ENCODE assay signal across 14 cellular contexts in genomic region chr3:128397484-128397883, GRCh38.
DNase-seq lines count a peak whose midpoint lies in the region; ATAC-seq and TF ChIP-seq lines count a peak whose summit lies in the region.
"Had no signal": no experiment of that assay in that cellular context is flagged by ENCODE, and none has a peak within 500 bp of the region (broad histone marks: within the 10 kb centered on the region; RNA-seq: fewer than 3 reads in every experiment).

No MANE protein-coding gene starts in this region.

- H3K36me3 ChIP-seq in neuronal stem cell (replicated peaks in 1 of 2; ENCODE audit: control insufficient read depth in 2 of 2, insufficient read depth in 2 of 2, low read length in 2 of 2) = no peaks in the 10 kb centered on the region
- no peaks in the 10 kb centered on the region for H3K36me3 ChIP-seq in vagina
- H3K36me3 ChIP-seq: BLaER1, HAP-1 had no signal

- no peak for ATAC-seq in right cardiac atrium
- ATAC-seq in effector memory CD8-positive, alpha-beta T cell (replicated peaks) = no peak
- no peak for ATAC-seq in activated T-helper 17 cell treated with anti-CD3 and anti-CD28 coated beads, Interleukin-2, amount 50 U/mL, for 72 hours (replicated peaks)
- ATAC-seq: GM12878 had no signal

- H2BK15ac ChIP-seq in neuronal stem cell (ENCODE audit: low read length) = peak overlapping the region; percentile 13

- no peak for TF ChIP-seq CTCF in HFFc6 (IDR thresholded peaks at IDR 0.05)
- TF ChIP-seq CTCF in vagina (IDR thresholded peaks at IDR 0.05) = no peak

- H3K4me1 Mint-ChIP-seq in effector memory CD8-positive, alpha-beta T cell (ENCODE audit: low read depth in 2 of 2) = peaks cover 0 to 1% of the 10 kb centered on the region in 2 donors
- H3K4me1 Mint-ChIP-seq in HFFc6 (ENCODE audit: low read depth) = peaks cover 5% of the 10 kb centered on the region; the same call in 1 of the 2 replicates
- H3K4me1 Mint-ChIP-seq in activated T-helper 17 cell treated with anti-CD3 and anti-CD28 coated beads, Interleukin-2, amount 50 U/mL, for 72 hours = no peaks in the 10 kb centered on the region
- H3K4me1 Mint-ChIP-seq: CD4-positive, alpha-beta memory T cell had no signal

- H2AK5ac ChIP-seq in neuronal stem cell (ENCODE audit: low read depth, low read length) = no peak overlapping the region

- peaks cover 13% of the 10 kb centered on the region for H3K4me1 ChIP-seq in right cardiac atrium (ENCODE audit: control insufficient read depth, insufficient read depth, low read length)
- H3K4me1 ChIP-seq in neuronal stem cell (ENCODE audit: control insufficient read depth in 2 of 2, insufficient read depth in 1 of 2, low read depth in 1 of 2, low read length in 2 of 2) = peaks cover 24 to 39% of the 10 kb centered on the region in 2 donors
- H3K4me1 ChIP-seq in vagina = no peaks in the 10 kb centered on the region
- H3K4me1 ChIP-seq: HAP-1 had no signal

- H3K4me3 ChIP-seq in right cardiac atrium (ENCODE audit: low read length) = no peak overlapping the region
- no peak overlapping the region for H3K4me3 ChIP-seq in neuronal stem cell (ENCODE audit: low read length in 2 of 2)
- H3K4me3 ChIP-seq in vagina = no peak overlapping the region
- H3K4me3 ChIP-seq: BLaER1, GM12878, HAP-1 had no signal

- no peak overlapping the region for H4K91ac ChIP-seq in neuronal stem cell (ENCODE audit: low read depth, low read length, poor library complexity)

- no peaks in the 10 kb centered on the region for H3K27me3 ChIP-seq in right cardiac atrium (ENCODE audit: control insufficient read depth, insufficient read depth)
- no peaks in the 10 kb centered on the region for H3K27me3 ChIP-seq in neuronal stem cell (ENCODE audit: control insufficient read depth in 3 of 3, insufficient read depth in 3 of 3, low read depth in 1 of 3, low read length in 3 of 3)
- no peaks in the 10 kb centered on the region for H3K27me3 ChIP-seq in vagina
- H3K27me3 ChIP-seq: BLaER1 had no signal

- no peak overlapping the region for H2BK5ac ChIP-seq in neuronal stem cell (ENCODE audit: low read length)

- no peak overlapping the region for H3K4me2 ChIP-seq in neuronal stem cell (ENCODE audit: insufficient read depth, low read length, poor library complexity, severe bottlenecking)
- H3K4me2 ChIP-seq: BLaER1 had no signal

- H3K9ac ChIP-seq in neuronal stem cell (ENCODE audit: low read depth, low read length, poor library complexity) = no peak overlapping the region
- H3K9ac ChIP-seq: BLaER1 had no signal

- no peak for TF ChIP-seq POLR2A in vagina (IDR thresholded peaks at IDR 0.05)

- H4K8ac ChIP-seq in neuronal stem cell (ENCODE audit: low read depth, low read length) = no peak overlapping the region

- WGBS in right cardiac atrium = 95% methylated on average over 5 of the region's 5 CpGs
- WGBS in neuronal stem cell (ENCODE audit: extremely low coverage in 2 of 2, insufficient read length in 2 of 2, insufficient replicate concordance in 1 of 2), 2 donors = no CpG with 5 or more reads among the region's 5 CpGs

- H3K23ac ChIP-seq in neuronal stem cell (ENCODE audit: low read depth, low read length, poor library complexity) = no peak overlapping the region

- H3K36me3 Mint-ChIP-seq in effector memory CD8-positive, alpha-beta T cell (ENCODE audit: insufficient read depth) = no peaks in the 10 kb centered on the region
- H3K36me3 Mint-ChIP-seq in HFFc6 (ENCODE audit: low read depth) = no peaks in the 10 kb centered on the region
- H3K36me3 Mint-ChIP-seq in activated T-helper 17 cell treated with anti-CD3 and anti-CD28 coated beads, Interleukin-2, amount 50 U/mL, for 72 hours (ENCODE audit: low read depth) = no peaks in the 10 kb centered on the region

- peak overlapping the region; percentile 7 to 15 for H3K27ac Mint-ChIP-seq in effector memory CD8-positive, alpha-beta T cell
- no peak overlapping the region for H3K27ac Mint-ChIP-seq in HFFc6
- H3K27ac Mint-ChIP-seq in activated T-helper 17 cell treated with anti-CD3 and anti-CD28 coated beads, Interleukin-2, amount 50 U/mL, for 72 hours = no peak overlapping the region

- H3K27me3 Mint-ChIP-seq in effector memory CD8-positive, alpha-beta T cell = no peaks in the 10 kb centered on the region
- peaks cover 5% of the 10 kb centered on the region for H3K27me3 Mint-ChIP-seq in HFFc6 (ENCODE audit: insufficient read depth)
- H3K27me3 Mint-ChIP-seq in activated T-helper 17 cell treated with anti-CD3 and anti-CD28 coated beads, Interleukin-2, amount 50 U/mL, for 72 hours = no peaks in the 10 kb centered on the region
- H3K27me3 Mint-ChIP-seq: CD4-positive, alpha-beta memory T cell had no signal

- H2AFZ ChIP-seq in neuronal stem cell (ENCODE audit: low read length) = no peak overlapping the region

- DNase-seq in right cardiac atrium (peak in 2 of 3 donors; percentile 31 to 51), cardiac septum (ENCODE audit: low spot score) (no peak), neuronal stem cell (ENCODE audit: low spot score) (no peak), HFFc6 (no peak), vagina (ENCODE audit: extremely low spot score in 2 of 2) (no peak)
- no peak for DNase-seq in effector memory CD8-positive, alpha-beta T cell
- DNase-seq: 8988T; CD4-positive, alpha-beta memory T cell; DMS79 treated with DMSO at 0.1 percent for 48 hours had no signal

- H3K14ac ChIP-seq in neuronal stem cell (ENCODE audit: low read length) = no peak overlapping the region

- H3K18ac ChIP-seq in neuronal stem cell (ENCODE audit: low read length) = peak overlapping the region; percentile 45

- no peak overlapping the region for H2BK120ac ChIP-seq in neuronal stem cell (ENCODE audit: low read depth, low read length)

- no peak overlapping the region for H3K4ac ChIP-seq in neuronal stem cell (ENCODE audit: low read length)

- H3K9me3 ChIP-seq in right cardiac atrium (ENCODE audit: control insufficient read depth, low read length) = no peaks in the 10 kb centered on the region
- H3K9me3 ChIP-seq in neuronal stem cell (replicated peaks in 1 of 2; ENCODE audit: control insufficient read depth in 2 of 2, insufficient read depth in 1 of 2, low read depth in 1 of 2, low read length in 2 of 2) = no peaks in the 10 kb centered on the region
- H3K9me3 ChIP-seq in vagina = no peaks in the 10 kb centered on the region
- H3K9me3 ChIP-seq: BLaER1, HAP-1 had no signal

- H3K27ac ChIP-seq in right cardiac atrium (ENCODE audit: low read length) (no peak overlapping the region), neuronal stem cell (replicated peaks; ENCODE audit: low read length) (no peak overlapping the region), vagina (no peak overlapping the region)
- H3K27ac ChIP-seq: BLaER1 had no signal

- no peaks in the 10 kb centered on the region for H3K79me1 ChIP-seq in neuronal stem cell (ENCODE audit: low read depth, low read length)

- H3K4me3 Mint-ChIP-seq in effector memory CD8-positive, alpha-beta T cell = no peak overlapping the region
- no peak overlapping the region for H3K4me3 Mint-ChIP-seq in HFFc6
- no peak overlapping the region for H3K4me3 Mint-ChIP-seq in activated T-helper 17 cell treated with anti-CD3 and anti-CD28 coated beads, Interleukin-2, amount 50 U/mL, for 72 hours
- H3K4me3 Mint-ChIP-seq: CD14-positive monocyte; CD4-positive, alpha-beta memory T cell had no signal

- H2BK12ac ChIP-seq in neuronal stem cell (ENCODE audit: low read length) = no peak overlapping the region

- intact Hi-C loops in right cardiac atrium (cut with DNase I) = no loop called here
- intact Hi-C loops in cardiac septum (cut with DNase I) = no loop called here
- intact Hi-C loops in vagina (cut with DNase I) = no loop called here

- no peaks in the 10 kb centered on the region for H3K9me3 Mint-ChIP-seq in effector memory CD8-positive, alpha-beta T cell
- no peaks in the 10 kb centered on the region for H3K9me3 Mint-ChIP-seq in HFFc6
- no peaks in the 10 kb centered on the region for H3K9me3 Mint-ChIP-seq in activated T-helper 17 cell treated with anti-CD3 and anti-CD28 coated beads, Interleukin-2, amount 50 U/mL, for 72 hours
- H3K9me3 Mint-ChIP-seq: CD14-positive monocyte; CD4-positive, alpha-beta memory T cell had no signal

Comparison
In these comparisons a context has a peak if more than half of its experiments do, and no peak if none do; other contexts are left out.
1. DNase-seq: peak in right cardiac atrium (2 of 3); none in cardiac septum (single experiment), effector memory CD8-positive, alpha-beta T cell (0 of 3), neuronal stem cell (single experiment), HFFc6 (single experiment) and vagina (0 of 2).
2. H3K27ac Mint-ChIP-seq: peak in effector memory CD8-positive, alpha-beta T cell (2 of 2); none in HFFc6 (single experiment) and activated T-helper 17 cell treated with anti-CD3 and anti-CD28 coated beads, Interleukin-2, amount 50 U/mL, for 72 hours (single experiment).